Comparison of ENCODE assay signal across 10 cellular contexts in the genomic region with DNA sequence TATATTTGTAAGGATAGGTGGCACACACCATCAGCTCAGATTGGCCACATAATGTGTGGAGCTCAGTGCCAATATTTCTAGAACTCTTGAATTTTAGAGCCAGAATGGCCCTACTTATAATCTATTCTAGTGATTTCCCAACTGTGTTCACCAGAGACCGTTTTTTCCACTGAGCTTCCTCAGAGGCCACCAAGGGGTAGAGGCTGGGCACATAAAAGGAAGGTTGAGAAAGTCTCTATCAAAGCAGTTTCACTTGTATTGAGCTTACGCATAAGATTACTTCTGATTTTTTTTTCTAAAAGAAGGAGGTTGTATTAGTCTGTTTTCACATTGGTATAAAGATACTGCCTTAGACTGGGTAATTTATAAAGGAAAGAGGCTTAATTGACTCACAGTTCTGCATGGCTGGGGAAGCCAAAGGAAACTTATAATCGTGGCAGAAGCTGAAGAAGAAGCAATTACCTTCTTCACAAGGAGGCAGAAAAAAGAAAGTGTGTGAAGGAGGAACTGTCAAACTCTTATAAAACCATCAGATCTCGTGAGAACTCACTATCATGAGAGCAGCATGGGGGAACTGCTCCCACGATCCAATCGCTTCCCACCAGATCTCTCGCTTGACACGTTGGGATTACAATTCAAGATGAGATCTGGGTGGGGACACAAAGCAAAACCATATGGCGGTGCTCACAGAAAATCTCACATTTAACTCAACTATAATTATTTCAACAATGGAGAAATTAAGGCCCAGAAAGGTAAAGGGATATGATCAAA. TPM values are rescaled to one million over a fixed set of nuclear protein-coding genes. Genes with fewer than 3 reads are reported as not detected.
DNase-seq lines count a peak whose midpoint lies in the region; ATAC-seq and TF ChIP-seq lines count a peak whose summit lies in the region.
"Had no signal": no experiment of that assay in that cellular context is flagged by ENCODE, and none has a peak within 500 bp of the region (broad histone marks: within the 10 kb centered on the region; RNA-seq: fewer than 3 reads in every experiment).

No MANE protein-coding gene starts in this region.

- POLR2A ChIA-PET in SK-N-SH (lab: Yijun Ruan, JAX): no interaction called here

- ATAC-seq in thoracic aorta (ENCODE audit: insufficient number of reproducible peaks, low FRiP score, low read depth): no peak
- no peak for ATAC-seq in HG02852 (IDR thresholded peaks at IDR 0.05; ENCODE audit: unreplicated experiment)
- no peak for ATAC-seq in HG02610 (IDR thresholded peaks at IDR 0.05; ENCODE audit: unreplicated experiment)
- ATAC-seq: A549 had no signal

- CTCF ChIA-PET in SK-N-SH (lab: Yijun Ruan, JAX): interaction anchor here (0.7 to 2.0 kb wide), 11 partner anchors 9 to 949 kb away, joined by 3 to 5 read pairs (median 4); no protein-coding TSS in a partner anchor

- no peaks in the 10 kb centered on the region for H3K9me2 ChIP-seq in SK-N-SH

- TF ChIP-seq EP300 in SK-N-SH (IDR thresholded peaks at IDR 0.05; ENCODE audit: borderline replicate concordance in 1 of 2, low read depth in 1 of 2, low read length in 1 of 2): no peak

- H3K4me2 ChIP-seq in SK-N-SH: peak overlapping the region; percentile 48
- H3K4me2 ChIP-seq: A549 had no signal

- WGBS in SK-N-SH (ENCODE audit: low lambda C conversion rate): 81% methylated on average over 9 of the region's 9 CpGs

- H3K27me3 ChIP-seq in SK-N-SH (ENCODE audit: insufficient read depth) (no peaks in the 10 kb centered on the region), right atrium auricular region (no peaks in the 10 kb centered on the region), thoracic aorta (replicated peaks; ENCODE audit: insufficient read depth) (no peaks in the 10 kb centered on the region)

- peak overlapping the region; percentile 74; the same call in 1 of the 2 replicates for H3K9ac ChIP-seq in SK-N-SH

- no peak overlapping the region for H2AFZ ChIP-seq in SK-N-SH (ENCODE audit: low read depth)

- peak overlapping the region; percentile 95 to 99 for H3K27ac ChIP-seq in SK-N-SH (ENCODE audit: low read depth in 2 of 2, low read length in 1 of 2)
- peak overlapping the region; percentile 72 to 86 for H3K27ac ChIP-seq in right atrium auricular region
- peak overlapping the region; percentile 62 to 92 for H3K27ac ChIP-seq in thoracic aorta
- H3K27ac ChIP-seq: A549 had no signal

- H3K4me1 ChIP-seq in SK-N-SH (ENCODE audit: control insufficient read depth in 1 of 2, insufficient read depth in 2 of 2, low read depth in 1 of 2, low read length in 1 of 2) (peaks cover 48 to 52% of the 10 kb centered on the region in 2 experiments), right atrium auricular region (peaks cover 0 to 50% of the 10 kb centered on the region in 2 donors), thoracic aorta (ENCODE audit: control insufficient read depth in 1 of 2, low read depth in 2 of 2) (peaks cover 60 to 68% of the 10 kb centered on the region in 2 donors)

- H3K9me3 ChIP-seq in SK-N-SH (no peaks in the 10 kb centered on the region), right atrium auricular region (peaks cover 0 to 7% of the 10 kb centered on the region in 2 donors), thoracic aorta (no peaks in the 10 kb centered on the region)
- H3K9me3 ChIP-seq: A549 had no signal

- peaks cover 75% of the 10 kb centered on the region for H3K79me2 ChIP-seq in SK-N-SH (ENCODE audit: insufficient read depth)

- TF ChIP-seq CTCF in SK-N-SH (IDR thresholded peaks at IDR 0.05) (no peak), right atrium auricular region (IDR thresholded peaks at IDR 0.05) (no peak), thoracic aorta (IDR thresholded peaks at IDR 0.05) (no peak)

- no peak overlapping the region for H3K4me3 ChIP-seq in SK-N-SH (ENCODE audit: low read depth in 2 of 2, low read length in 1 of 2)
- H3K4me3 ChIP-seq in right atrium auricular region: no peak overlapping the region
- H3K4me3 ChIP-seq in thoracic aorta: peak overlapping the region; percentile 34
- H3K4me3 ChIP-seq: A549 had no signal

- no peaks in the 10 kb centered on the region for H3K36me3 ChIP-seq in SK-N-SH (replicated peaks in 1 of 2; ENCODE audit: control insufficient read depth in 1 of 2, insufficient read depth in 2 of 2, low read length in 1 of 2)
- no peaks in the 10 kb centered on the region for H3K36me3 ChIP-seq in right atrium auricular region
- H3K36me3 ChIP-seq in thoracic aorta: no peaks in the 10 kb centered on the region

- H3F3A ChIP-seq in SK-N-SH (replicated peaks; ENCODE audit: insufficient read depth): peaks cover 41% of the 10 kb centered on the region

- no peak for TF ChIP-seq RAD21 in SK-N-SH (IDR thresholded peaks at IDR 0.05; ENCODE audit: low read length)

- peak; percentile 83 for DNase-seq in NCI-H146 (lab: John Stamatoyannopoulos, UW)
- no peak for DNase-seq in NCI-H146 treated with DMSO at 0.1 percent for 48 hours (lab: John Stamatoyannopoulos, UW; ENCODE audit: unreplicated experiment)
- no peak for DNase-seq in SK-N-SH
- no peak for DNase-seq in right atrium auricular region (ENCODE audit: low spot score)
- DNase-seq in thoracic aorta (ENCODE audit: low spot score): no peak
- no peak for DNase-seq in HuH-7 (ENCODE audit: low spot score)
- DNase-seq: activated CD8-positive, alpha-beta memory T cell treated with anti-CD3 and anti-CD28 coated beads, Interleukin-2, amount 50 U/mL, for 4 hours had no signal

- H4K20me1 ChIP-seq in SK-N-SH (ENCODE audit: insufficient read depth): no peaks in the 10 kb centered on the region

TF ChIP-seq in SK-N-SH, 30 proteins besides CTCF, POLR2A, EP300 and RAD21:
- TF ChIP-seq POLR2AphosphoS5 (IDR thresholded peaks at IDR 0.05; ENCODE audit: low read depth, low read length) (no peak), ELF1 (IDR thresholded peaks at IDR 0.05) (no peak), NRF1 (IDR thresholded peaks at IDR 0.05; ENCODE audit: low read depth, low read length) (no peak)

RNA-seq across cellular contexts. Expression of gene DPYSL3, which starts 27.3 kb away (rescaled TPM):
- 123 and 150 TPM in 2 replicates for polyA plus RNA-seq in SK-N-SH (2012; rRNA removed)
- polyA plus RNA-seq in SK-N-SH (2012; cell fraction: cytosol; rRNA removed): 117 and 131 TPM in 2 replicates
- polyA plus RNA-seq in SK-N-SH (2012; cell fraction: nucleus; rRNA removed): 176 and 191 TPM in 2 replicates
- 10 to 100 TPM; 45.3 to 56.2 TPM for total RNA-seq in right atrium auricular region
- total RNA-seq in thoracic aorta: 100 to 1,000 TPM; 161 to 255 TPM
